20 cellular contexts compared by ENCODE assay signal in genomic region chr2:138452324-138452723, GRCh38. TPM values are rescaled to one million over a fixed set of nuclear protein-coding genes. Genes with fewer than 3 reads are reported as not detected.
DNase-seq lines count a peak whose midpoint lies in the region; ATAC-seq, FAIRE-seq and TF ChIP-seq lines count a peak whose summit lies in the region.
"Had no signal": no experiment of that assay in that cellular context is flagged by ENCODE, and none has a peak within 500 bp of the region (broad histone marks: within the 10 kb centered on the region; RNA-seq: fewer than 3 reads in every experiment).

No MANE protein-coding gene starts in this region.

- H3K4me1 ChIP-seq in mesendoderm (ENCODE audit: control insufficient read depth, low read depth, low read length) (peaks cover 2% of the 10 kb centered on the region), psoas muscle (peaks cover 6% of the 10 kb centered on the region), SK-N-SH (ENCODE audit: control insufficient read depth in 1 of 2, insufficient read depth in 2 of 2, low read depth in 1 of 2, low read length in 1 of 2) (peaks cover 0 to 8% of the 10 kb centered on the region in 2 experiments; a peak in 1 of 4 replicates)
- H3K4me1 ChIP-seq: BE2C, BLaER1 had no signal

- CTCF ChIA-PET in SK-N-SH (lab: Yijun Ruan, JAX), result no interaction called here

- FAIRE-seq in D721Med (lab: Jason Lieb, UNC), result no peak
- FAIRE-seq: A204.1, G401.6, GM12891, GM19239 had no signal

- H3K36me3 ChIP-seq in mesendoderm (ENCODE audit: control insufficient read depth, insufficient read depth, low read length) (no peaks in the 10 kb centered on the region), psoas muscle (ENCODE audit: insufficient read depth in 1 of 2, low read depth in 1 of 2) (no peaks in the 10 kb centered on the region), SK-N-SH (replicated peaks in 1 of 2; ENCODE audit: control insufficient read depth in 1 of 2, insufficient read depth in 2 of 2, low read length in 1 of 2) (no peaks in the 10 kb centered on the region)
- H3K36me3 ChIP-seq: BE2C, BLaER1 had no signal

- H3K4me3 ChIP-seq in mesendoderm (ENCODE audit: low read length) (no peak overlapping the region), psoas muscle (no peak overlapping the region), SK-N-SH (ENCODE audit: low read depth in 2 of 2, low read length in 1 of 2) (no peak overlapping the region)
- H3K4me3 ChIP-seq: BLaER1 had no signal

- WGBS in mesendoderm (ENCODE audit: extremely low coverage, insufficient coverage, low lambda C conversion rate), result no CpG with 5 or more reads among the region's 1 CpG
- WGBS in psoas muscle, 3 donors, result 29 to 47% (median 39%) methylated on average over 1 of the region's 1 CpG
- 94% methylated on average over 1 of the region's 1 CpG for WGBS in SK-N-SH (ENCODE audit: low lambda C conversion rate)

- peak overlapping the region; percentile 45 for H2BK120ac ChIP-seq in mesendoderm (ENCODE audit: low read depth, low read length)

- intact Hi-C loops in psoas muscle (cut with DNase I), result no loop called here

- POLR2A ChIA-PET in SK-N-SH (lab: Yijun Ruan, JAX), result no interaction called here

- no peak overlapping the region for H3K56ac ChIP-seq in mesendoderm (ENCODE audit: low read length)

- peak; percentile 42 to 68 (median 57) for ATAC-seq in psoas muscle

- H3K9me3 ChIP-seq in psoas muscle (no peaks in the 10 kb centered on the region), SK-N-SH (no peaks in the 10 kb centered on the region)
- H3K9me3 ChIP-seq: BE2C, BLaER1 had no signal

- H3K9me2 ChIP-seq in SK-N-SH, result no peaks in the 10 kb centered on the region

- TF ChIP-seq RAD21 in SK-N-SH (IDR thresholded peaks at IDR 0.05; ENCODE audit: low read length), result no peak

- H3K18ac ChIP-seq in mesendoderm (ENCODE audit: low read length), result no peak overlapping the region

- no peak for DNase-seq in mesendoderm
- no peak for DNase-seq in psoas muscle
- DNase-seq in SK-N-SH, result no peak
- DNase-seq in NCI-H82 treated with DMSO at 0.1 percent for 48 hours (lab: John Stamatoyannopoulos, UW; ENCODE audit: unreplicated experiment), result no peak
- DNase-seq in D721Med (ENCODE audit: insufficient read length, low spot score), result no peak
- DNase-seq: 8988T; ACHN; BE2C; C1 segment of cervical spinal cord; CD4-positive, alpha-beta memory T cell; CD4-positive, CD25-positive, alpha-beta regulatory T cell; CD8-positive, alpha-beta memory T cell; COR-L47; DMS79 treated with DMSO at 0.1 percent for 48 hours; GF-D8 had no signal

- no peaks in the 10 kb centered on the region for H3F3A ChIP-seq in SK-N-SH (replicated peaks; ENCODE audit: insufficient read depth)

- H2BK15ac ChIP-seq in mesendoderm (replicated peaks; ENCODE audit: low read depth), result no peak overlapping the region

- H2AK5ac ChIP-seq in mesendoderm (ENCODE audit: low read length), result no peak overlapping the region

- H3K79me2 ChIP-seq in mesendoderm (ENCODE audit: control insufficient read depth, insufficient read depth, low read length) (no peaks in the 10 kb centered on the region), SK-N-SH (ENCODE audit: insufficient read depth) (no peaks in the 10 kb centered on the region)

- H3K27me3 ChIP-seq in mesendoderm (ENCODE audit: insufficient read depth, low read length, poor library complexity), result no peaks in the 10 kb centered on the region
- no peaks in the 10 kb centered on the region for H3K27me3 ChIP-seq in psoas muscle (ENCODE audit: insufficient read depth in 3 of 3, low read length in 2 of 3)
- no peaks in the 10 kb centered on the region for H3K27me3 ChIP-seq in SK-N-SH (ENCODE audit: insufficient read depth)
- H3K27me3 ChIP-seq: BE2C, BLaER1 had no signal

- no peak overlapping the region for H4K5ac ChIP-seq in mesendoderm (ENCODE audit: low read length)

- no peak overlapping the region for H3K23ac ChIP-seq in mesendoderm (ENCODE audit: low read length)

- H3K27ac ChIP-seq in mesendoderm (ENCODE audit: low read depth, low read length) (no peak overlapping the region), psoas muscle (no peak overlapping the region), SK-N-SH (ENCODE audit: low read depth in 2 of 2, low read length in 1 of 2) (no peak overlapping the region)
- H3K27ac ChIP-seq: BLaER1 had no signal

- H2BK5ac ChIP-seq in mesendoderm (ENCODE audit: low read length), result no peak overlapping the region

- no peak overlapping the region for H2AFZ ChIP-seq in SK-N-SH (ENCODE audit: low read depth)

- TF ChIP-seq EP300 in SK-N-SH (IDR thresholded peaks at IDR 0.05; ENCODE audit: borderline replicate concordance in 1 of 2, low read depth in 1 of 2, low read length in 1 of 2), result no peak

- no peak overlapping the region for H3K4me2 ChIP-seq in mesendoderm (ENCODE audit: low read length)
- H3K4me2 ChIP-seq in SK-N-SH, result no peak overlapping the region
- H3K4me2 ChIP-seq: BLaER1 had no signal

- H3K9ac ChIP-seq in mesendoderm (ENCODE audit: low read length) (no peak overlapping the region), SK-N-SH (no peak overlapping the region)
- H3K9ac ChIP-seq: BLaER1 had no signal

- H4K20me1 ChIP-seq in SK-N-SH (ENCODE audit: insufficient read depth), result no peaks in the 10 kb centered on the region
- H4K20me1 ChIP-seq: BLaER1 had no signal

- no peaks in the 10 kb centered on the region for H3K79me1 ChIP-seq in mesendoderm (ENCODE audit: low read length)

- TF ChIP-seq CTCF in psoas muscle (IDR thresholded peaks at IDR 0.05) (no peak), SK-N-SH (IDR thresholded peaks at IDR 0.05) (no peak), D721Med (IDR thresholded peaks at IDR 0.05; ENCODE audit: insufficient read depth, missing control alignments) (no peak)

- H4K8ac ChIP-seq in mesendoderm (ENCODE audit: low read depth, low read length), result no peak overlapping the region

- H3K4ac ChIP-seq in mesendoderm (ENCODE audit: low read depth, low read length), result no peak overlapping the region

TF ChIP-seq in SK-N-SH, 30 proteins besides CTCF, POLR2A, EP300 and RAD21:
- TF ChIP-seq FOSL2 (IDR thresholded peaks at IDR 0.05; ENCODE audit: borderline replicate concordance, low read depth) (no peak), GATA2 (CRISPR knock-in tag; IDR thresholded peaks at IDR 0.05) (no peak), RCOR1 (IDR thresholded peaks at IDR 0.05; ENCODE audit: low read length) (no peak), TAF1 (IDR thresholded peaks at IDR 0.05; ENCODE audit: borderline replicate concordance, low read depth, low read length) (no peak), MAX (IDR thresholded peaks at IDR 0.05; ENCODE audit: low read depth) (no peak), MXI1 (IDR thresholded peaks at IDR 0.05; ENCODE audit: low read depth, low read length) (no peak), YY1 (IDR thresholded peaks at IDR 0.05; ENCODE audit: low read depth) (no peak), NRF1 (IDR thresholded peaks at IDR 0.05; ENCODE audit: low read depth, low read length) (no peak)

RNA-seq across cellular contexts. Expression of gene SPOPL, which starts 49.2 kb away (rescaled TPM):
- 6.4 TPM for polyA plus RNA-seq in mesendoderm (2013, experiment 1 of 2)
- polyA plus RNA-seq in mesendoderm (2013, experiment 2 of 2), result 7.4 TPM
- 10 to 100 TPM in 3 of 4 donors, 1 to 10 TPM in 1; 7.6 to 19.0 (median 13.5) TPM for total RNA-seq in psoas muscle
- 10 to 100 TPM in 1 of 3 donors, 1 to 10 TPM in 2; 3.0 to 12.7 (median 5.3) TPM for polyA plus RNA-seq in psoas muscle
- 4.5 and 5.6 TPM in 2 replicates for polyA plus RNA-seq in SK-N-SH (2012; rRNA removed)
- polyA plus RNA-seq in SK-N-SH (2012; cell fraction: cytosol; rRNA removed), result 7.0 and 7.8 TPM in 2 replicates
- polyA plus RNA-seq in SK-N-SH (2012; cell fraction: nucleus; rRNA removed), result 3.2 and 6.0 TPM in 2 replicates
